26 cellular contexts compared by ENCODE assay signal in the genomic region with DNA sequence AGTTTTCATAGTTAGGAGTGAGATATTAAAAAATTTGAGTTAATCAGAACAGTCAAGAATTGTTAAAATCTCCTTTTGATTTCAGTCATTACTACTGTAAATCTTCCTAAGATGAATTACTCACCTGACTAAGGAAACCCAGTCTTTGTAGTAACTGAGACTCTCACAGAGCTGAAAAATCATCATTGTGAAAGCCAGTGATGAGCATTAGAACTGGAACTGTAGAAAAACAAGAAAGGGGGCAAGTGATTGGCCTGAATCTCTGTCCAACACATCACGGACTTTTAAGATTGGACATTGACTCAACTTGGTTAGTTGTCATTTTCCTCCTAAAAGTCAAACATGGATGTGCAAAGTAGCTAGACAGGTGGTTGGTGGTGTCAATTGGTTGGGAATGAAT. TPM values are rescaled to one million over a fixed set of nuclear protein-coding genes. Genes with fewer than 3 reads are reported as not detected.
DNase-seq lines count a peak whose midpoint lies in the region; ATAC-seq, FAIRE-seq and TF ChIP-seq lines count a peak whose summit lies in the region.
"Had no signal": no experiment of that assay in that cellular context is flagged by ENCODE, and none has a peak within 500 bp of the region (broad histone marks: within the 10 kb centered on the region; RNA-seq: fewer than 3 reads in every experiment).

No MANE protein-coding gene starts in this region.

- FAIRE-seq in GM12892 (lab: Jason Lieb, UNC), result peak; percentile 85
- FAIRE-seq: GM18507, HTR-8/SVneo had no signal

- no peak overlapping the region for H3K27ac Mint-ChIP-seq in activated CD4-positive, alpha-beta T cell treated with anti-CD3 and anti-CD28 coated beads for 36 hours
- H3K27ac Mint-ChIP-seq in central memory CD8-positive, alpha-beta T cell (ENCODE audit: low read depth), result peak overlapping the region; percentile 27
- peak overlapping the region; percentile 71 to 97 for H3K27ac Mint-ChIP-seq in natural killer cell treated with Interleukin-12 subunit alpha and Interleukin-12 subunit beta and Interleukin-15 and Interleukin-18, amount 100 ng/mL, for 72 hours
- H3K27ac Mint-ChIP-seq: CD14-positive monocyte; CD8-positive, alpha-beta memory T cell had no signal

- H3K9me3 Mint-ChIP-seq in activated CD4-positive, alpha-beta T cell treated with anti-CD3 and anti-CD28 coated beads for 36 hours (ENCODE audit: low read depth), result no peaks in the 10 kb centered on the region
- no peaks in the 10 kb centered on the region for H3K9me3 Mint-ChIP-seq in central memory CD8-positive, alpha-beta T cell
- no peaks in the 10 kb centered on the region for H3K9me3 Mint-ChIP-seq in natural killer cell treated with Interleukin-12 subunit alpha and Interleukin-12 subunit beta and Interleukin-15 and Interleukin-18, amount 100 ng/mL, for 72 hours
- H3K9me3 Mint-ChIP-seq: CD8-positive, alpha-beta memory T cell had no signal

- CTCF ChIA-PET in activated CD4-positive, alpha-beta T cell treated with anti-CD3 and anti-CD28 coated beads for 36 hours (lab: Charles Lee), result no interaction called here

- no peak overlapping the region for H3K4me3 Mint-ChIP-seq in activated CD4-positive, alpha-beta T cell treated with anti-CD3 and anti-CD28 coated beads for 36 hours
- no peak overlapping the region for H3K4me3 Mint-ChIP-seq in central memory CD8-positive, alpha-beta T cell
- peak overlapping the region; percentile 67 for H3K4me3 Mint-ChIP-seq in natural killer cell treated with Interleukin-12 subunit alpha and Interleukin-12 subunit beta and Interleukin-15 and Interleukin-18, amount 100 ng/mL, for 72 hours
- H3K4me3 Mint-ChIP-seq: CD8-positive, alpha-beta memory T cell had no signal

- POLR2A ChIA-PET in activated CD4-positive, alpha-beta T cell treated with anti-CD3 and anti-CD28 coated beads for 36 hours (lab: Charles Lee), result interaction anchor here (0.8 to 1.3 kb wide), 2 partner anchors 14 to 23 kb away, joined by 3 read pairs; no protein-coding TSS in a partner anchor

- intact Hi-C loops in activated CD4-positive, alpha-beta T cell treated with anti-CD3 and anti-CD28 coated beads for 36 hours (cut with DNase I, micrococcal nuclease), result no loop called here

- no peak for DNase-seq in activated CD4-positive, alpha-beta T cell treated with anti-CD3 and anti-CD28 coated beads for 36 hours
- no peak for DNase-seq in activated CD4-positive, alpha-beta T cell treated with anti-CD3 and anti-CD28 coated beads for 48 hours
- DNase-seq in GM12892 (ENCODE audit: insufficient read length) (no peak), UCSD-AML1 (lab: John Stamatoyannopoulos, UW; ENCODE audit: unreplicated experiment) (no peak), HT-29 (ENCODE audit: low spot score) (no peak)
- no peak for DNase-seq in central memory CD8-positive, alpha-beta T cell (ENCODE audit: low spot score in 2 of 2)
- no peak for DNase-seq in natural killer cell treated with Interleukin-12 subunit alpha and Interleukin-12 subunit beta and Interleukin-15 and Interleukin-18, amount 100 ng/mL, for 72 hours (ENCODE audit: low spot score)
- DNase-seq: 8988T; ACHN; BE2C; CD8-positive, alpha-beta memory T cell; DMS 273 treated with DMSO at 0.1 percent for 48 hours; DMS79; EL; GDM1; KBM-7; NCI-H2029; NCI-H446 treated with DMSO at 0.1 percent for 48 hours; NCI-H526; NCI-H82; SHP77 had no signal

- peak; percentile 67 for ATAC-seq in activated CD4-positive, alpha-beta T cell treated with anti-CD3 and anti-CD28 coated beads for 36 hours
- no peak for ATAC-seq in central memory CD8-positive, alpha-beta T cell (replicated peaks; ENCODE audit: extremely low read depth, poor library complexity, severe bottlenecking)
- peak in 1 of 2 donors; percentile 29 for ATAC-seq in natural killer cell treated with Interleukin-12 subunit alpha and Interleukin-12 subunit beta and Interleukin-15 and Interleukin-18, amount 100 ng/mL, for 72 hours
- no peak for ATAC-seq in HG03442 (IDR thresholded peaks at IDR 0.05; ENCODE audit: unreplicated experiment)
- ATAC-seq: Panc1 had no signal

- H3K36me3 Mint-ChIP-seq in activated CD4-positive, alpha-beta T cell treated with anti-CD3 and anti-CD28 coated beads for 36 hours (ENCODE audit: low read depth), result no peaks in the 10 kb centered on the region
- H3K36me3 Mint-ChIP-seq in central memory CD8-positive, alpha-beta T cell (ENCODE audit: insufficient read depth), result peaks cover 3% of the 10 kb centered on the region
- peaks cover 26% of the 10 kb centered on the region for H3K36me3 Mint-ChIP-seq in natural killer cell treated with Interleukin-12 subunit alpha and Interleukin-12 subunit beta and Interleukin-15 and Interleukin-18, amount 100 ng/mL, for 72 hours

- TF ChIP-seq POLR2A in GM12892 (IDR thresholded peaks at IDR 0.05; ENCODE audit: low read depth, low read length), result no peak

- peaks cover 11% of the 10 kb centered on the region for H3K27me3 Mint-ChIP-seq in activated CD4-positive, alpha-beta T cell treated with anti-CD3 and anti-CD28 coated beads for 36 hours
- no peaks in the 10 kb centered on the region for H3K27me3 Mint-ChIP-seq in central memory CD8-positive, alpha-beta T cell
- no peaks in the 10 kb centered on the region for H3K27me3 Mint-ChIP-seq in natural killer cell treated with Interleukin-12 subunit alpha and Interleukin-12 subunit beta and Interleukin-15 and Interleukin-18, amount 100 ng/mL, for 72 hours
- H3K27me3 Mint-ChIP-seq: CD8-positive, alpha-beta memory T cell had no signal

- peaks cover 16% of the 10 kb centered on the region for H3K4me1 Mint-ChIP-seq in activated CD4-positive, alpha-beta T cell treated with anti-CD3 and anti-CD28 coated beads for 36 hours
- H3K4me1 Mint-ChIP-seq in central memory CD8-positive, alpha-beta T cell, result peaks cover 28% of the 10 kb centered on the region
- H3K4me1 Mint-ChIP-seq in natural killer cell treated with Interleukin-12 subunit alpha and Interleukin-12 subunit beta and Interleukin-15 and Interleukin-18, amount 100 ng/mL, for 72 hours (ENCODE audit: low read depth in 2 of 2), result peaks cover 54 to 56% of the 10 kb centered on the region in 2 donors
- H3K4me1 Mint-ChIP-seq: CD14-positive monocyte had no signal

RNA-seq across cellular contexts. Expression of gene SETBP1, which starts 21.9 kb away (rescaled TPM):
- 1 to 10 TPM; 6.3 to 6.6 TPM for total RNA-seq in activated CD4-positive, alpha-beta T cell treated with anti-CD3 and anti-CD28 coated beads for 36 hours
- polyA plus RNA-seq in GM12892 (2012; ENCODE audit: missing spikeins), result 4.8 TPM
- total RNA-seq in natural killer cell treated with Interleukin-12 subunit alpha and Interleukin-12 subunit beta and Interleukin-15 and Interleukin-18, amount 100 ng/mL, for 72 hours, result 10 to 100 TPM; 77.9 to 79.6 TPM
- 0.08 and 0.33 TPM in 2 replicates for total RNA-seq in HT-29 (2014; rRNA removed; shearing (Covaris generic))

Comparison
In these comparisons a context has a peak if more than half of its experiments do, and no peak if none do; other contexts are left out.
1. RNA of gene SETBP1, which starts 21.9 kb away (total RNA-seq): 77.9 to 79.6 TPM in natural killer cell treated with Interleukin-12 subunit alpha and Interleukin-12 subunit beta and Interleukin-15 and Interleukin-18, amount 100 ng/mL, for 72 hours; 6.3 to 6.6 TPM in activated CD4-positive, alpha-beta T cell treated with anti-CD3 and anti-CD28 coated beads for 36 hours and 0.08 to 0.33 TPM in HT-29; every median in the first group is over 10 times any median in the second.